34 cellular contexts compared by ENCODE assay signal in the genomic region with DNA sequence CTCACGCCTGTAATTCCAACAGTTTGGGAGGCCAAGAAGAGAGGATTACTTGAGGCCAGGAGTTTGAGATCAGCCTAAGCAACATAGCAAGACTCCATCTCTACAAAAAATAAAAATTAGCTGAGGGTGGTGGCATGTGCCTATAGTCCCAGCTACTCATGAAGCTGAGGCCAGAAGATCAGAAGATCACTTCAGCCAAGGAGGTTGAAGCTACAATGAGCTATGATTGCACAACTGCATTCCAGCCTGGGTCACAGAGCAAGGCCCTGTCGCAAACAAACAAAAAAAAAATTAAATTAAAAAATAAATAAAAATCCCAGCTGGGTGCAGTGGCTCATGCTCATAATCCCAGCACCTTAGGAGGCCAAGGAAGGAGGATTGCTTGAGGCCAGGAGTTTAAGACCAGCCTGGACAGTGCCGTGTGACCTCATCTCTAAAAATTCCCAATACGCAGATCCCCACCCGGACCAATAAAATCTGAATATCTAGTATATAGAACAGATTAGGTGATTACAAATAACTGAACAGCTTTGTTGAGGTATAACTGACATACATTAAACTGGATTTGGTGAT. TPM values are rescaled to one million over a fixed set of nuclear protein-coding genes. Genes with fewer than 3 reads are reported as not detected.
"Had no signal": no experiment of that assay in that cellular context is flagged by ENCODE, and none has a peak within 500 bp of the region (broad histone marks: within the 10 kb centered on the region; RNA-seq: fewer than 3 reads in every experiment).

No MANE protein-coding gene starts in this region.

- DNase-seq: activated CD4-positive, alpha-beta T cell treated with anti-CD3 and anti-CD28 coated beads for 36 hours; activated CD4-positive, alpha-beta T cell treated with anti-CD3 and anti-CD28 coated beads, Interleukin-2, amount 10 ng/mL, durations not matched to agents 7 days and 5 days; activated CD4-positive, alpha-beta T cell treated with anti-CD3 and anti-CD28 coated beads, Interleukin-2, amount 50 U/mL, for 48 hours; activated CD8-positive, alpha-beta T cell treated with anti-CD3 and anti-CD28 coated beads, Interleukin-2, amount 10 ng/mL, durations not matched to agents 7 days and 5 days; activated gamma-delta T cell; activated naive CD4-positive, alpha-beta T cell treated with Interleukin-2 at 50 U/mL for 16 hours; activated naive CD8-positive, alpha-beta T cell treated with anti-CD3 and anti-CD28 coated beads, Interleukin-2, amount 10 ng/mL, durations not matched to agents 7 days and 5 days; activated T-cell treated with anti-CD3 and anti-CD28 coated beads, Interleukin-2, amount 50 U/mL, for 24 hours; body of pancreas; NCI-H1092; NCI-H1436 treated with DMSO at 0.1 percent for 48 hours; NCI-H1694 treated with DMSO at 0.1 percent for 48 hours; NCI-H2029; NCI-H2107; NCI-H2171; NCI-H510A; NCI-H526; NCI-H748 treated with DMSO at 0.1 percent for 48 hours; NK-92 treated with Interleukin-12 subunit alpha and Interleukin-12 subunit beta, amount 100 ng/mL, for 24 hours; PC-3; SIG-M5; T-helper 1 cell; T-helper 2 cell; T-helper 9 cell had no signal

- H3K4me3 ChIP-seq: body of pancreas, breast epithelium had no signal

- ATAC-seq: activated CD4-positive, alpha-beta T cell treated with anti-CD3 and anti-CD28 coated beads for 36 hours; activated CD4-positive, CD25-positive, alpha-beta regulatory T cell treated with anti-CD3 and anti-CD28 coated beads, Interleukin-2, amount 50 U/mL, for 24 hours; activated CD8-positive, alpha-beta T cell treated with anti-CD3 and anti-CD28 coated beads, Interleukin-2, amount 10 ng/mL, durations not matched to agents 7 days and 5 days; body of pancreas; PC-3; Right ventricle myocardium inferior; SK-N-SH treated with all-trans-retinoic acid at 6 μM for 48 hours had no signal

- H3K9me3 ChIP-seq: body of pancreas had no signal

- H3K4me1 Mint-ChIP-seq: activated naive CD8-positive, alpha-beta T cell treated with anti-CD3 and anti-CD28 coated beads, Interleukin-2, amount 10 ng/mL, durations not matched to agents 7 days and 5 days had no signal

- H3K27me3 ChIP-seq: body of pancreas, breast epithelium had no signal

- H3K9me3 Mint-ChIP-seq: activated naive CD4-positive, alpha-beta T cell treated with anti-CD3 and anti-CD28 coated beads, Interleukin-2, amount 50 U/mL, for 24 hours; activated T-helper 2 cell treated with anti-CD3 and anti-CD28 coated beads, Interferon-gamma antibody, Interleukin-2, Interleukin-4, amounts not matched to agents 10 μg/mL and 5 μg/mL and 100 μg/mL, durations not matched to agents 14 hours and 24 hours and 36 hours had no signal

- FAIRE-seq: astrocyte, RCC 7860 had no signal

- H3K27ac ChIP-seq: body of pancreas, breast epithelium, RWPE1 had no signal

- H3K36me3 Mint-ChIP-seq: activated naive CD4-positive, alpha-beta T cell treated with anti-CD3 and anti-CD28 coated beads, Interleukin-2, amount 50 U/mL, for 24 hours; activated naive CD8-positive, alpha-beta T cell treated with anti-CD3 and anti-CD28 coated beads, Interleukin-2, amount 10 ng/mL, durations not matched to agents 7 days and 5 days had no signal

- H3K4me1 ChIP-seq: body of pancreas, breast epithelium had no signal

- H3K27ac Mint-ChIP-seq: activated CD4-positive, alpha-beta T cell treated with anti-CD3 and anti-CD28 coated beads for 36 hours; activated CD4-positive, alpha-beta T cell treated with anti-CD3 and anti-CD28 coated beads, Interleukin-2, amount 10 ng/mL, durations not matched to agents 7 days and 5 days; activated CD8-positive, alpha-beta T cell treated with anti-CD3 and anti-CD28 coated beads, Interleukin-2, amount 10 ng/mL, durations not matched to agents 7 days and 5 days; activated naive CD8-positive, alpha-beta T cell treated with anti-CD3 and anti-CD28 coated beads, Interleukin-2, amount 10 ng/mL, durations not matched to agents 7 days and 5 days; activated T-cell treated with anti-CD3 and anti-CD28 coated beads, Interleukin-2, amount 50 U/mL, for 24 hours; activated T-helper 2 cell treated with anti-CD3 and anti-CD28 coated beads, Interferon-gamma antibody, Interleukin-2, Interleukin-4, amounts not matched to agents 10 μg/mL and 5 μg/mL and 100 μg/mL, durations not matched to agents 14 hours and 24 hours and 36 hours had no signal

- H3K27me3 Mint-ChIP-seq: activated CD4-positive, alpha-beta T cell treated with anti-CD3 and anti-CD28 coated beads for 36 hours; activated CD4-positive, alpha-beta T cell treated with anti-CD3 and anti-CD28 coated beads, Interleukin-2, amount 10 ng/mL, durations not matched to agents 7 days and 5 days; activated naive CD4-positive, alpha-beta T cell treated with anti-CD3 and anti-CD28 coated beads, Interleukin-2, amount 50 U/mL, for 24 hours; activated naive CD8-positive, alpha-beta T cell treated with anti-CD3 and anti-CD28 coated beads, Interleukin-2, amount 10 ng/mL, durations not matched to agents 7 days and 5 days; activated T-cell treated with anti-CD3 and anti-CD28 coated beads, Interleukin-2, amount 50 U/mL, for 24 hours had no signal

- H3K4me3 Mint-ChIP-seq: activated CD4-positive, alpha-beta T cell treated with anti-CD3 and anti-CD28 coated beads for 36 hours; activated CD4-positive, alpha-beta T cell treated with anti-CD3 and anti-CD28 coated beads, Interleukin-2, amount 10 ng/mL, durations not matched to agents 7 days and 5 days; activated CD8-positive, alpha-beta T cell treated with anti-CD3 and anti-CD28 coated beads, Interleukin-2, amount 10 ng/mL, durations not matched to agents 7 days and 5 days; activated naive CD4-positive, alpha-beta T cell treated with anti-CD3 and anti-CD28 coated beads, Interleukin-2, amount 50 U/mL, for 24 hours; activated naive CD8-positive, alpha-beta T cell treated with anti-CD3 and anti-CD28 coated beads, Interleukin-2, amount 10 ng/mL, durations not matched to agents 7 days and 5 days; activated T-cell treated with anti-CD3 and anti-CD28 coated beads, Interleukin-2, amount 50 U/mL, for 24 hours had no signal

- H3K36me3 ChIP-seq: breast epithelium had no signal

RNA-seq across cellular contexts. Expression of a gene that starts 18.2 kb away (rescaled TPM):
- total RNA-seq: M059J had no signal
